9 cellular contexts compared by ENCODE assay signal in genomic region chr1:2127181-2128145, GRCh38.
DNase-seq lines count a peak whose midpoint lies in the region; ATAC-seq and TF ChIP-seq lines count a peak whose summit lies in the region.
"Had no signal": no experiment of that assay in that cellular context is flagged by ENCODE, and none has a peak within 500 bp of the region (broad histone marks: within the 10 kb centered on the region; RNA-seq: fewer than 3 reads in every experiment).

No MANE protein-coding gene starts in this region.

- peak overlapping the region; percentile 59 for H3K27ac ChIP-seq in neuronal stem cell (replicated peaks; ENCODE audit: low read length)

- H3K14ac ChIP-seq in neuronal stem cell (ENCODE audit: low read length), result peak overlapping the region; percentile 89

- peaks cover 12 to 25% of the 10 kb centered on the region in 2 donors for H3K4me1 ChIP-seq in neuronal stem cell (ENCODE audit: control insufficient read depth in 2 of 2, insufficient read depth in 1 of 2, low read depth in 1 of 2, low read length in 2 of 2)

- peak overlapping the region; percentile 97 for H3K18ac ChIP-seq in neuronal stem cell (ENCODE audit: low read length)

- no peak for TF ChIP-seq CTCF in CD14-positive monocyte (IDR thresholded peaks at IDR 0.05)

- H2AK5ac ChIP-seq in neuronal stem cell (ENCODE audit: low read depth, low read length), result peak overlapping the region; percentile 100

- WGBS in neuronal stem cell (ENCODE audit: extremely low coverage in 2 of 2, insufficient read length in 2 of 2, insufficient replicate concordance in 1 of 2), 2 donors, result no CpG with 5 or more reads among the region's 30 CpGs

- H3K36me3 Mint-ChIP-seq in CD14-positive monocyte, result no peaks in the 10 kb centered on the region
- H3K36me3 Mint-ChIP-seq in dendritic cell treated with granulocyte-macrophage colony-stimulating factor and Interleukin-4, amounts not matched to agents 40 ng/mL and 50 ng/mL, for 4 days (ENCODE audit: low read depth), result no peaks in the 10 kb centered on the region

- H4K8ac ChIP-seq in neuronal stem cell (ENCODE audit: low read depth, low read length), result no peak overlapping the region

- H2BK15ac ChIP-seq in neuronal stem cell (ENCODE audit: low read length), result peak overlapping the region; percentile 99

- H3K27me3 ChIP-seq in neuronal stem cell (ENCODE audit: control insufficient read depth in 3 of 3, insufficient read depth in 3 of 3, low read depth in 1 of 3, low read length in 3 of 3), result peaks cover 0 to 10% (median 0%) of the 10 kb centered on the region in 3 experiments

- H3K4me2 ChIP-seq in neuronal stem cell (ENCODE audit: insufficient read depth, low read length, poor library complexity, severe bottlenecking), result peak overlapping the region; percentile 40

- H2AFZ ChIP-seq in neuronal stem cell (ENCODE audit: low read length), result no peak overlapping the region

- H3K9ac ChIP-seq in neuronal stem cell (ENCODE audit: low read depth, low read length, poor library complexity), result peak overlapping the region; percentile 21

- peaks cover 11 to 23% (median 15%) of the 10 kb centered on the region in 3 donors for H3K27me3 Mint-ChIP-seq in CD14-positive monocyte (ENCODE audit: low read depth in 3 of 3)
- H3K27me3 Mint-ChIP-seq in dendritic cell treated with granulocyte-macrophage colony-stimulating factor and Interleukin-4, amounts not matched to agents 40 ng/mL and 50 ng/mL, for 4 days, result peaks cover 54% of the 10 kb centered on the region

- peaks cover 0 to 3% (median 2%) of the 10 kb centered on the region in 7 donors for H3K9me3 Mint-ChIP-seq in CD14-positive monocyte
- no peaks in the 10 kb centered on the region for H3K9me3 Mint-ChIP-seq in dendritic cell treated with granulocyte-macrophage colony-stimulating factor and Interleukin-4, amounts not matched to agents 40 ng/mL and 50 ng/mL, for 4 days

- H2BK120ac ChIP-seq in neuronal stem cell (ENCODE audit: low read depth, low read length), result peak overlapping the region; percentile 76

- no peak overlapping the region for H3K4me3 ChIP-seq in neuronal stem cell (ENCODE audit: low read length in 2 of 2)

- DNase-seq in CD14-positive monocyte (ENCODE audit: low spot score) (no peak), MV-4-11 (lab: John Stamatoyannopoulos, UW) (peak; percentile 58), neuronal stem cell (ENCODE audit: low spot score) (no peak), NCI-H226 (no peak)
- DNase-seq in stimulated activated CD4-positive, alpha-beta T cell treated with anti-CD3 and anti-CD28 coated beads, Interleukin-2, amount 100 ng/mL, for 48 hours, result no peak
- no peak for DNase-seq in activated CD8-positive, alpha-beta memory T cell treated with anti-CD3 and anti-CD28 coated beads for 24 hours
- DNase-seq: NCI-H526 treated with DMSO at 0.1 percent for 48 hours had no signal

- H4K91ac ChIP-seq in neuronal stem cell (ENCODE audit: low read depth, low read length, poor library complexity), result peak overlapping the region; percentile 92

- H3K23ac ChIP-seq in neuronal stem cell (ENCODE audit: low read depth, low read length, poor library complexity), result peak overlapping the region; percentile 44

- no peaks in the 10 kb centered on the region for H3K36me3 ChIP-seq in neuronal stem cell (replicated peaks in 1 of 2; ENCODE audit: control insufficient read depth in 2 of 2, insufficient read depth in 2 of 2, low read length in 2 of 2)

- H2BK5ac ChIP-seq in neuronal stem cell (ENCODE audit: low read length), result peak overlapping the region; percentile 93

- intact Hi-C loops in CD14-positive monocyte (cut with micrococcal nuclease), result no loop called here
- intact Hi-C loops in dendritic cell treated with granulocyte-macrophage colony-stimulating factor and Interleukin-4, amounts not matched to agents 40 ng/mL and 50 ng/mL, for 4 days (cut with micrococcal nuclease), result no loop called here

- peak overlapping the region; percentile 97 for H3K4ac ChIP-seq in neuronal stem cell (ENCODE audit: low read length)

- peak overlapping the region; percentile 73 for H2BK12ac ChIP-seq in neuronal stem cell (ENCODE audit: low read length)

- no peak for ATAC-seq in HG03095 (IDR thresholded peaks at IDR 0.05; ENCODE audit: unreplicated experiment)

- H3K4me3 Mint-ChIP-seq in CD14-positive monocyte, result peak overlapping the region; percentile 49 to 87
- H3K4me3 Mint-ChIP-seq in dendritic cell treated with granulocyte-macrophage colony-stimulating factor and Interleukin-4, amounts not matched to agents 40 ng/mL and 50 ng/mL, for 4 days, result peak overlapping the region; percentile 57

- H3K27ac Mint-ChIP-seq in CD14-positive monocyte, result peak overlapping the region in 6 of 7 donors; percentile 1 to 81 (median 70)
- H3K27ac Mint-ChIP-seq in dendritic cell treated with granulocyte-macrophage colony-stimulating factor and Interleukin-4, amounts not matched to agents 40 ng/mL and 50 ng/mL, for 4 days, result peak overlapping the region; percentile 65

- peaks cover 0 to 1% of the 10 kb centered on the region in 2 donors for H3K9me3 ChIP-seq in neuronal stem cell (replicated peaks in 1 of 2; ENCODE audit: control insufficient read depth in 2 of 2, insufficient read depth in 1 of 2, low read depth in 1 of 2, low read length in 2 of 2)

- peaks cover 18% of the 10 kb centered on the region for H3K79me1 ChIP-seq in neuronal stem cell (ENCODE audit: low read depth, low read length)

- peaks cover 15% of the 10 kb centered on the region for H3K4me1 Mint-ChIP-seq in CD14-positive monocyte
- H3K4me1 Mint-ChIP-seq in dendritic cell treated with granulocyte-macrophage colony-stimulating factor and Interleukin-4, amounts not matched to agents 40 ng/mL and 50 ng/mL, for 4 days (ENCODE audit: low read depth), result peaks cover 25% of the 10 kb centered on the region
